ENCODE assay signal across 19 cellular contexts in the genomic region with DNA sequence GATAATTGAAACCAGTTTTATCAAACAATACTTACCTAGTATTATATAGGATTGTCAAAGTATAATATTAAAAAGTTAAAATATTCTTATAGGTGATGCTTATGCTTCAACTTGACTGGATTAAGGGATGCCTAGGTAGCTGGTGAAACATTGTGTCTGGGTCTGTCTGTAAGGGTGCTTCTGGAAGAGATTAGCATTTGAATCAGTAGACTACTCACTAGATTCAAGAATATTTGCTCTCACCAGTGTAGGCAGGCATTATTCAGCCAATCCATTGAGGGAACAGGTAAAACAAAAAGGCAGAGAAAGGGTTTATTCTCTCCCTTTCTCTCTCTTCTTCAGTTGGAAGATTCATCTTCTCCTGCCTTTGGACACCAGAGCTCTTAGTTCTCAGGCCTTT.
"Had no signal": no experiment of that assay in that cellular context is flagged by ENCODE, and none has a peak within 500 bp of the region (broad histone marks: within the 10 kb centered on the region; RNA-seq: fewer than 3 reads in every experiment).

No MANE protein-coding gene starts in this region.

- DNase-seq: effector CD4-positive, alpha-beta T cell; erythroblast; foreskin keratinocyte; hippocampal formation; kidney; left cardiac atrium; left ventricle myocardium inferior; lower lobe of right lung; naive B cell; psoas muscle; right lobe of liver; stimulated activated CD4-positive, alpha-beta T cell treated with anti-CD3 and anti-CD28 coated beads, Interleukin-4, amount 100 ng/mL, for 1 hour; stimulated activated CD8-positive, alpha-beta memory T cell treated with anti-CD3 and anti-CD28 coated beads, Interleukin-4, amount 100 ng/mL, for 48 hours; stimulated activated naive CD8-positive, alpha-beta T cell treated with anti-CD3 and anti-CD28 coated beads, Interleukin-15, Interleukin-2, amounts not matched to agents 100 U/mL and 50 U/mL, for 24 hours; thyroid gland; uterus had no signal

- ATAC-seq: foreskin keratinocyte; left cardiac atrium; lower lobe of right lung; psoas muscle; stimulated activated effector memory CD8-positive, alpha-beta T cell treated with anti-CD3 and anti-CD28 coated beads, Interleukin-12 subunit alpha, Interleukin-12 subunit beta, amount 100 ng/mL, for 72 hours; stimulated activated naive CD8-positive, alpha-beta T cell treated with anti-CD3 and anti-CD28 coated beads, Interleukin-15, Interleukin-2, amounts not matched to agents 100 U/mL and 50 U/mL, for 24 hours had no signal

- H3K27ac ChIP-seq: foreskin keratinocyte, left ventricle myocardium inferior, lower lobe of right lung, parathyroid adenoma, psoas muscle, right lobe of liver, suprapubic skin, thyroid gland, uterus had no signal

- H3K4me1 ChIP-seq: foreskin keratinocyte, left ventricle myocardium inferior, lower lobe of right lung, parathyroid adenoma, psoas muscle, suprapubic skin, uterus had no signal

- H3K27me3 ChIP-seq: foreskin keratinocyte, right lobe of liver, suprapubic skin, thyroid gland, uterus had no signal

- H3K9me3 ChIP-seq: left ventricle myocardium inferior, lower lobe of right lung, psoas muscle, right lobe of liver, suprapubic skin, thyroid gland, uterus had no signal

- H3K4me3 ChIP-seq: left ventricle myocardium inferior, lower lobe of right lung, psoas muscle, right lobe of liver, suprapubic skin, thyroid gland, uterus had no signal

- H3K9ac ChIP-seq: parathyroid adenoma had no signal

- H3K36me3 ChIP-seq: left ventricle myocardium inferior, lower lobe of right lung, right lobe of liver, suprapubic skin, thyroid gland, uterus had no signal
